ENCODE assay signal across 8 cellular contexts in the genomic region with DNA sequence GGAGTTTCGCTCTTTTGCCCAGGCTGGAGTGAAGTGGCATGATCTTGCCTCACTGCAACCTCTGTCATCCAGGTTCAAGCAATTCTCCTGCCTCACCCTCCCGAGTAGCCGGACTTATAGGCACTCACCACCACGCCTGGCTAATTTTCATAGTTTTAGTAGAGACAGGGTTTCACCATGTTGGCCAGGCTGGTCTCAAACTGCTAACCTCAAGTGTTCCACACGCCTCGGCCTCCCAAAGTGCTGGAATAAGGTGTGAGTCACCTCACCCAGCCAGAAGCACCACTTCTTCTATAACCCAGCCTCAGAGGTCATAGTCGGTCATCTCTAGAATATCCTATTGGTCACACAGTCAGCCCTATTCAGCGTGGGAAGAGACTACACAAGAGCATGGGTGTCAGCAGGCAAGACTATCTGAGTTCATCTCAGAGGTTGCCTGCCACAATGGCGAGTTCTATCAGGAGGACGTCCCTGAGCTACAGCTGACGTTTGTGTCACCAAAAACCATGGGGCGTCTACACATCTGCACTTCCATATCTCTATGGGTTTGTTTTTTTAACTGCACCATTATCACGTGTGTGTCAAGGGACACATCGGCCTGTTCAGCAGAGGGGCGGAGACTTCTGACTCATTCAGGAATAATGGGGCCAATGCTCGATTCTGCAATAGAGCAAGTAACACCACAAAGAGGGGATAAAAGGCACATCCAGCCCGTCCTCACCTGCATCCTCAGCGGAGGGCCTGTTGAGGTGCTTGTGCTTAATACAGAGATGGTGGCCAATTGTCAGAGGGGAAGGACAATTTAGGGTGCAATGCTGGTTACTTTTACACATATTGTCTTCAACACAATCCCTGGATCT.
DNase-seq lines count a peak whose midpoint lies in the region; ATAC-seq, FAIRE-seq and TF ChIP-seq lines count a peak whose summit lies in the region.

No MANE protein-coding gene starts in this region.

- peak; percentile 91 for DNase-seq in AG08395 (ENCODE audit: low spot score)
- DNase-seq in K562 (ENCODE audit: extremely low read depth in 1 of 4, low spot score in 3 of 4): peak; percentile 86 to 98 (median 92)
- DNase-seq in lung (ENCODE audit: low spot score): no peak
- DNase-seq in SHP77 (lab: John Stamatoyannopoulos, UW): no peak
- no peak for DNase-seq in central memory CD4-positive, alpha-beta T cell
- no peak for DNase-seq in foreskin melanocyte

- no peaks in the 10 kb centered on the region for H3K9me1 ChIP-seq in K562 (ENCODE audit: control insufficient read depth, insufficient read depth, low read length)

- peak; percentile 99 for FAIRE-seq in K562 (lab: Jason Lieb, UNC)

- H2AFZ ChIP-seq in K562 (ENCODE audit: low read depth, low read length): peak overlapping the region; percentile 67

- POLR2A ChIA-PET in K562 (lab: Yijun Ruan, JAX): interaction anchor here (0.6 to 3.2 kb wide), 14 partner anchors 8 to 262 kb away, joined by 3 to 20 read pairs (median 4); partner anchors contain the start of gene IRF2BP2

- peaks cover 2% of the 10 kb centered on the region; the same call in 1 of the 3 replicates for H3K79me2 ChIP-seq in K562 (ENCODE audit: control insufficient read depth, insufficient read depth, low read length)

- 18% methylated on average over 18 of the region's 18 CpGs for WGBS in K562 (ENCODE audit: insufficient coverage, low coverage, missing lambda C conversion rate)
- WGBS in lung, 2 donors: 70 to 75% methylated on average over 18 of the region's 18 CpGs

- H3K4me3 ChIP-seq in K562 (no peak overlapping the region), lung (no peak overlapping the region)

- no peaks in the 10 kb centered on the region for H4K20me1 ChIP-seq in K562 (replicated peaks; ENCODE audit: control insufficient read depth, insufficient read depth, low read length)

- TF ChIP-seq EP300 in Ishikawa (IDR thresholded peaks at IDR 0.05; ENCODE audit: borderline replicate concordance) (no peak), K562 (IDR thresholded peaks at IDR 0.05; ENCODE audit: low read length) (peak; percentile 92)

- H3K9me3 ChIP-seq in K562 (replicated peaks; ENCODE audit: control insufficient read depth, insufficient read depth, low read depth, low read length) (peaks cover 9% of the 10 kb centered on the region), lung (ENCODE audit: control insufficient read depth in 2 of 2, insufficient read depth in 1 of 2, low read length in 1 of 2) (no peaks in the 10 kb centered on the region)

- H3K27me3 ChIP-seq in K562 (ENCODE audit: control insufficient read depth in 2 of 2, insufficient read depth in 2 of 2, low read length in 2 of 2) (no peaks in the 10 kb centered on the region), lung (ENCODE audit: control insufficient read depth, insufficient read depth) (no peaks in the 10 kb centered on the region)

- H3K27ac ChIP-seq in K562 (ENCODE audit: extremely low read depth, low read depth, low read length) (peak overlapping the region; percentile 91), lung (ENCODE audit: low read depth in 1 of 2, low read length in 1 of 2) (peak overlapping the region; percentile 26 to 63)

- peak; percentile 87 for ATAC-seq in K562
- ATAC-seq in lung (ENCODE audit: insufficient read depth, low FRiP score): peak; percentile 74
- no peak for ATAC-seq in GM21619 (IDR thresholded peaks at IDR 0.05; ENCODE audit: unreplicated experiment)

- no peak; the same call in 1 of the 2 replicates for TF ChIP-seq POLR2A in K562 (conservative IDR thresholded peaks at IDR 0.05)

- intact Hi-C loops in K562 (cut with micrococcal nuclease): loop anchor here (1.0 to 10.0 kb wide), 7 partner anchors 10 to 491 kb away; partner anchors contain the start of gene COA6

- H3K4me2 ChIP-seq in K562 (ENCODE audit: insufficient read depth, low read length): peak overlapping the region; percentile 82

- TF ChIP-seq RAD21 in Ishikawa (IDR thresholded peaks at IDR 0.05; ENCODE audit: low read depth) (no peak), K562 (CRISPR knock-in tag; conservative IDR thresholded peaks at IDR 0.05 in 1 of 2, IDR thresholded peaks at IDR 0.05 in 1 of 2) (peak; percentile 28 to 52)

- BruUV-seq in K562 (replicated peaks; lab: Mats Ljungman, UMichigan): no TSS peak

- no peaks in the 10 kb centered on the region for H3K36me3 ChIP-seq in K562 (ENCODE audit: control insufficient read depth, insufficient read depth, low read length)
- no peaks in the 10 kb centered on the region for H3K36me3 ChIP-seq in lung (ENCODE audit: control insufficient read depth in 2 of 2, insufficient read depth in 2 of 2, low read length in 2 of 2)

- CTCF ChIA-PET in K562 (lab: Yijun Ruan, JAX; ENCODE audit: low intra/inter-chr PET ratio): no interaction called here

- peaks cover 50 to 74% of the 10 kb centered on the region in 2 experiments for H3K4me1 ChIP-seq in K562 (replicated peaks in 1 of 2; ENCODE audit: control insufficient read depth in 2 of 2, insufficient read depth in 2 of 2, low read length in 2 of 2)
- H3K4me1 ChIP-seq in lung (ENCODE audit: control insufficient read depth in 2 of 2, insufficient read depth in 2 of 2, low read length in 2 of 2): peaks cover 17 to 28% of the 10 kb centered on the region in 2 donors

- peak overlapping the region; percentile 3 to 88; a peak in 3 of 4 replicates for H3K9ac ChIP-seq in K562 (ENCODE audit: insufficient read depth in 1 of 2, low read depth in 2 of 2, low read length in 2 of 2)

- in situ Hi-C loops in K562 (cut with MboI): loop anchor here (5.0 kb wide), 1 partner anchor 134 kb away; no protein-coding TSS in a partner anchor

- TF ChIP-seq CTCF in K562 (IDR thresholded peaks at IDR 0.05 in 2 of 3, conservative IDR thresholded peaks at IDR 0.05 in 1 of 3; ENCODE audit: insufficient read depth in 2 of 3, low read depth in 1 of 3, low read length in 3 of 3): 0 out of 6 replicates have a peak, but pooled peaks of 1 of the 3 experiments have one; percentile 3
- no peak for TF ChIP-seq CTCF in lung (IDR thresholded peaks at IDR 0.05; ENCODE audit: control extremely low read depth, extremely low read depth)

TF ChIP-seq in Ishikawa, 13 proteins besides CTCF, POLR2A, EP300 and RAD21 (continues in another document):
- TF ChIP-seq CREB1 (IDR thresholded peaks at IDR 0.05; ENCODE audit: low read depth) (no peak), FOXM1 (IDR thresholded peaks at IDR 0.05; ENCODE audit: borderline replicate concordance, low read depth) (no peak), USF1 (IDR thresholded peaks at IDR 0.05) (0 out of 2 replicates have a peak, but pooled peaks have one; percentile 12), MAX (IDR thresholded peaks at IDR 0.05) (no peak), EGR1 (IDR thresholded peaks at IDR 0.05) (no peak)

TF ChIP-seq in K562, 482 proteins besides CTCF, POLR2A, EP300 and RAD21 (continues in another document):
- TF ChIP-seq MCM5 (IDR thresholded peaks at IDR 0.05; ENCODE audit: low read depth) (no peak), CBFA2T3 (IDR thresholded peaks at IDR 0.05) (peak; percentile 94), ATF1 (CRISPR knock-in tag; IDR thresholded peaks at IDR 0.05) (no peak), ATF1 (tag; IDR thresholded peaks at IDR 0.05) (peak; percentile 95), HDAC3 (IDR thresholded peaks at IDR 0.05; ENCODE audit: borderline replicate concordance, partially characterized antibody) (peak; percentile 88), E2F6 (IDR thresholded peaks at IDR 0.05; ENCODE audit: borderline replicate concordance in 1 of 2, extremely low read depth in 1 of 2, insufficient read depth in 1 of 2, insufficient read length in 1 of 2, low read depth in 1 of 2, low read length in 1 of 2, poor library complexity in 1 of 2, severe bottlenecking in 1 of 2) (peak; percentile 67 to 77), EHMT2 (IDR thresholded peaks at IDR 0.05) (peak; percentile 92), SRSF9 (IDR thresholded peaks at IDR 0.05; ENCODE audit: borderline replicate concordance, low read depth, low read length) (no peak), FOXP1 (CRISPR knock-in tag; IDR thresholded peaks at IDR 0.05) (no peak), PRPF4 (IDR thresholded peaks at IDR 0.05; ENCODE audit: insufficient read depth, low read depth, low read length, poor library complexity, severe bottlenecking) (no peak), ELF1 (tag; IDR thresholded peaks at IDR 0.05) (peak; percentile 51; the same call in 1 of the 2 replicates), FOSL1 (tag; conservative IDR thresholded peaks at IDR 0.05) (peak; percentile 98), KLF10 (CRISPR knock-in tag; IDR thresholded peaks at IDR 0.05) (no peak), SRSF7 (optimal IDR thresholded peaks at IDR 0.05; ENCODE audit: low read depth, low read length) (no peak), E2F3 (CRISPR knock-in tag; IDR thresholded peaks at IDR 0.05) (no peak), PHB2 (IDR thresholded peaks at IDR 0.05; ENCODE audit: low read depth) (no peak), HMG20A (CRISPR knock-in tag; conservative IDR thresholded peaks at IDR 0.05) (no peak), SREBF2 (CRISPR knock-in tag; IDR thresholded peaks at IDR 0.05) (no peak)
- TF ChIP-seq, protein P1, sequence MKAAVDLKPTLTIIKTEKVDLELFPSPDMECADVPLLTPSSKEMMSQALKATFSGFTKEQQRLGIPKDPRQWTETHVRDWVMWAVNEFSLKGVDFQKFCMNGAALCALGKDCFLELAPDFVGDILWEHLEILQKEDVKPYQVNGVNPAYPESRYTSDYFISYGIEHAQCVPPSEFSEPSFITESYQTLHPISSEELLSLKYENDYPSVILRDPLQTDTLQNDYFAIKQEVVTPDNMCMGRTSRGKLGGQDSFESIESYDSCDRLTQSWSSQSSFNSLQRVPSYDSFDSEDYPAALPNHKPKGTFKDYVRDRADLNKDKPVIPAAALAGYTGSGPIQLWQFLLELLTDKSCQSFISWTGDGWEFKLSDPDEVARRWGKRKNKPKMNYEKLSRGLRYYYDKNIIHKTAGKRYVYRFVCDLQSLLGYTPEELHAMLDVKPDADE (conservative IDR thresholded peaks at IDR 0.05; ENCODE audit: control insufficient read depth, low read depth, low read length): peak; percentile 63; the same call in 1 of the 2 replicates
- TF ChIP-seq, protein P2, sequence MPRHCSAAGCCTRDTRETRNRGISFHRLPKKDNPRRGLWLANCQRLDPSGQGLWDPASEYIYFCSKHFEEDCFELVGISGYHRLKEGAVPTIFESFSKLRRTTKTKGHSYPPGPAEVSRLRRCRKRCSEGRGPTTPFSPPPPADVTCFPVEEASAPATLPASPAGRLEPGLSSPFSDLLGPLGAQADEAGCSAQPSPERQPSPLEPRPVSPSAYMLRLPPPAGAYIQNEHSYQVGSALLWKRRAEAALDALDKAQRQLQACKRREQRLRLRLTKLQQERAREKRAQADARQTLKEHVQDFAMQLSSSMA (CRISPR knock-in tag; IDR thresholded peaks at IDR 0.05): no peak

Comparison
In these comparisons a context has a peak if more than half of its experiments do, and no peak if none do; other contexts are left out.
1. DNase-seq: peak in AG08395 (single experiment) and K562 (4 of 4); none in lung (single experiment), SHP77 (0 of 2), central memory CD4-positive, alpha-beta T cell (single experiment) and foreskin melanocyte (single experiment).